Comparison of ENCODE assay signal across 5 cellular contexts in the genomic region with DNA sequence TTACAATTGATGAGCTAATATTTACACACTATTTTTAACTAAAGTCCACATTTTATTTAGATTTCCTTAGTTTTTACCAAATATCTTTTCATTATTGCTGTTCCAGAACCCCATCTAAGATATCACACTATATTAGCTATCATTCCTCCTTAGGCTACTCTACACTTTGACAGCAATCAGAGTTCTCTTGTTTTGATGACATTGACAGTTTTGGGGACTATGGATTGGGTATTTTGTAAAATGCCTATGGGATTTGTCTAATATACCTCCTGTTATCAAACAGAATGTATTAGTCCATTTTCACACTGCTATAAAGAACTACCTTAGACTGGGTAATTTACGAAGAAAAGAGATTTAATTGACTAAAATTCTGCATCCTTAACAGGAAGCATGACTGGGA.
"Had no signal": no experiment of that assay in that cellular context is flagged by ENCODE, and none has a peak within 500 bp of the region (broad histone marks: within the 10 kb centered on the region; RNA-seq: fewer than 3 reads in every experiment).

No MANE protein-coding gene starts in this region.

- H3K9ac ChIP-seq: KMS-11 had no signal

- H3K27ac ChIP-seq: HL-60, KMS-11 had no signal

- ATAC-seq: K562 had no signal

- H3K4me3 ChIP-seq: K562 had no signal

- H3K4me2 ChIP-seq: KMS-11 had no signal

- DNase-seq: KBM-7, KG1 had no signal

- FAIRE-seq: K562 had no signal
